ENCODE assay signal across 20 cellular contexts in genomic region chr9:90526386-90526785, GRCh38.
DNase-seq lines count a peak whose midpoint lies in the region; ATAC-seq and TF ChIP-seq lines count a peak whose summit lies in the region.
"Had no signal": no experiment of that assay in that cellular context is flagged by ENCODE, and none has a peak within 500 bp of the region (broad histone marks: within the 10 kb centered on the region; RNA-seq: fewer than 3 reads in every experiment).

No MANE protein-coding gene starts in this region.

- H3K27me3 Mint-ChIP-seq in GM23338 (ENCODE audit: insufficient read depth, low read depth, poor library complexity), result no peaks in the 10 kb centered on the region

- intact Hi-C loops in left lung (cut with DNase I) (no loop called here), Right ventricle myocardium superior (cut with DNase I) (no loop called here)

- H3K36me3 ChIP-seq in GM23338 (ENCODE audit: insufficient read depth) (no peaks in the 10 kb centered on the region), left lung (no peaks in the 10 kb centered on the region)
- H3K36me3 ChIP-seq: MG63 had no signal

- no peaks in the 10 kb centered on the region for H3K4me1 ChIP-seq in GM23338 (ENCODE audit: insufficient read depth)
- no peaks in the 10 kb centered on the region for H3K4me1 ChIP-seq in left lung
- H3K4me1 ChIP-seq in foreskin keratinocyte, result no peaks in the 10 kb centered on the region

- no peak overlapping the region for H3K27ac ChIP-seq in GM23338 (ENCODE audit: low read depth)
- no peak overlapping the region for H3K27ac ChIP-seq in left lung
- no peak overlapping the region for H3K27ac ChIP-seq in foreskin keratinocyte
- H3K27ac ChIP-seq: GM23248, PC-9, RWPE1 had no signal

- ATAC-seq in GM23338 (no peak), left lung (peak; percentile 68), Right ventricle myocardium superior (ENCODE audit: poor library complexity) (no peak), HG03521 (IDR thresholded peaks at IDR 0.05; ENCODE audit: unreplicated experiment) (no peak), foreskin keratinocyte (no peak)
- ATAC-seq: GM12878 had no signal

- DNase-seq in GM23338 (ENCODE audit: low spot score) (no peak), NCI-H1092 treated with DMSO at 0.1 percent for 48 hours (lab: John Stamatoyannopoulos, UW) (peak; percentile 8), SW480 (ENCODE audit: low spot score) (peak; percentile 3), left lung (no peak), Right ventricle myocardium superior (no peak), foreskin keratinocyte (no peak)
- DNase-seq: ACHN, GM23248, HCEC 1CT, Kasumi-1, MG63, NCI-H1048, NCI-H1694 treated with DMSO at 0.1 percent for 48 hours, NCI-H82, PC-9 had no signal

- H3K27ac Mint-ChIP-seq in GM23338, result no peak overlapping the region
- H3K27ac Mint-ChIP-seq: CD14-positive monocyte; T-helper 1 cell treated with Interleukin-12 subunit alpha and Interleukin-12 subunit beta and Interleukin-4 antibody, amounts not matched to agents 30 μg/mL and 1 μg/mL, for 36 hours had no signal

- no peaks in the 10 kb centered on the region for H3K4me1 Mint-ChIP-seq in GM23338
- H3K4me1 Mint-ChIP-seq: CD14-positive monocyte had no signal

- no peaks in the 10 kb centered on the region for H3K9me3 ChIP-seq in left lung
- H3K9me3 ChIP-seq: MG63 had no signal

- H3K4me2 ChIP-seq in GM23338, result no peak overlapping the region
- H3K4me2 ChIP-seq: PC-9 had no signal

- TF ChIP-seq CTCF in GM23338 (conservative IDR thresholded peaks at IDR 0.05; ENCODE audit: low read depth in 2 of 2) (no peak), left lung (IDR thresholded peaks at IDR 0.05) (no peak), foreskin keratinocyte (conservative IDR thresholded peaks at IDR 0.05) (no peak)

- no peak overlapping the region for H3K4me3 Mint-ChIP-seq in GM23338
- H3K4me3 Mint-ChIP-seq: CD14-positive monocyte; T-helper 1 cell treated with Interleukin-12 subunit alpha and Interleukin-12 subunit beta and Interleukin-4 antibody, amounts not matched to agents 30 μg/mL and 1 μg/mL, for 36 hours had no signal

- H3K27me3 ChIP-seq in GM23338 (ENCODE audit: insufficient read depth) (no peaks in the 10 kb centered on the region), left lung (peaks cover 0 to 7% of the 10 kb centered on the region in 2 donors), foreskin keratinocyte (peaks cover 14% of the 10 kb centered on the region)
- H3K27me3 ChIP-seq: MG63 had no signal

- 0 out of 2 replicates have a peak overlapping the region, but pooled peaks have one; percentile 21 for H2AFZ ChIP-seq in GM23338
- H2AFZ ChIP-seq: GM23248, PC-9 had no signal

- peaks cover 6% of the 10 kb centered on the region; the same call in 1 of the 2 replicates for H3K9me2 ChIP-seq in GM23338 (ENCODE audit: insufficient read depth)

- H3K36me3 Mint-ChIP-seq in GM23338 (ENCODE audit: low read depth), result no peaks in the 10 kb centered on the region
- H3K36me3 Mint-ChIP-seq: CD14-positive monocyte had no signal

- no peaks in the 10 kb centered on the region for H3F3A ChIP-seq in GM23338 (replicated peaks; ENCODE audit: low read depth)

- no peaks in the 10 kb centered on the region; the same call in 2 of the 3 replicates for H3K9me3 Mint-ChIP-seq in GM23338
- H3K9me3 Mint-ChIP-seq: T-helper 1 cell treated with Interleukin-12 subunit alpha and Interleukin-12 subunit beta and Interleukin-4 antibody, amounts not matched to agents 30 μg/mL and 1 μg/mL, for 36 hours had no signal

- no peaks in the 10 kb centered on the region for H4K20me1 ChIP-seq in GM23338 (replicated peaks; ENCODE audit: insufficient read depth)

- H3K79me2 ChIP-seq in GM23338 (replicated peaks; ENCODE audit: insufficient read depth), result no peaks in the 10 kb centered on the region

- H3K4me3 ChIP-seq in GM23338 (no peak overlapping the region), left lung (no peak overlapping the region)
- H3K4me3 ChIP-seq: GM12878, GM23248, MG63, PC-9 had no signal

TF ChIP-seq in GM23338, 12 proteins besides CTCF, POLR2A, EP300 and RAD21:
- TF ChIP-seq STAT1 (IDR thresholded peaks at IDR 0.05; ENCODE audit: unreplicated experiment) (no peak), CREB1 (CRISPR knock-in tag; IDR thresholded peaks at IDR 0.05; ENCODE audit: low read depth) (no peak), NANOG (IDR thresholded peaks at IDR 0.05; ENCODE audit: borderline replicate concordance) (no peak), JUNB (IDR thresholded peaks at IDR 0.05; ENCODE audit: unreplicated experiment) (no peak), ETS1 (IDR thresholded peaks at IDR 0.05) (no peak), POLR2AphosphoS5 (IDR thresholded peaks at IDR 0.05; ENCODE audit: low read depth) (no peak), ZNF331 (CRISPR knock-in tag; IDR thresholded peaks at IDR 0.05; ENCODE audit: low read depth) (no peak)

Comparison
In these comparisons a context has a peak if more than half of its experiments do, and no peak if none do; other contexts are left out.
1. DNase-seq: peak in NCI-H1092 treated with DMSO at 0.1 percent for 48 hours (single experiment) and SW480 (single experiment); none in GM23338 (single experiment), left lung (0 of 2), Right ventricle myocardium superior (single experiment) and foreskin keratinocyte (0 of 2).